Comparison of ENCODE assay signal across 13 cellular contexts in the genomic region with DNA sequence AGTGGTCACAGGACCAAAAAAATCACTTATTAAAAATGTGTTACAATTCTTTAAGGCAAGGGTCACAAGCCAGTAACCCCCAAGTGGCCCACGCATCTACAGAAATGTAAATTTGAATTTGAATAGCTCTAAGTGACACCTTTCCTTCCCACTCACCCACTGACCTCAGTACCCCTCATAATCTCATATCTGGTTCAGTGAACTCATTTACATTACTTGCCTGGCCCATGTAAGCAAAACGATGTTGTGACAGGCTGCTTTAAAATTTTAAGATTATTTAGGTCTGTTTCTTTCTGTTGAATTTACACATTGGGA. TPM values are rescaled to one million over a fixed set of nuclear protein-coding genes. Genes with fewer than 3 reads are reported as not detected.
A peak's percentile ranks its signal among the peaks of the same experiment; 100 is the strongest.
DNase-seq lines count a peak whose midpoint lies in the region; ATAC-seq and TF ChIP-seq lines count a peak whose summit lies in the region.
"Had no signal": no experiment of that assay in that cellular context is flagged by ENCODE, and none has a peak within 500 bp of the region (broad histone marks: within the 10 kb centered on the region; RNA-seq: fewer than 3 reads in every experiment).

No MANE protein-coding gene starts in this region.

- peaks cover 53% of the 10 kb centered on the region for H3K4me1 Mint-ChIP-seq in central memory CD8-positive, alpha-beta T cell

- H3K4me3 Mint-ChIP-seq in central memory CD8-positive, alpha-beta T cell = peak overlapping the region; percentile 76

- no peaks in the 10 kb centered on the region for H3K4me1 ChIP-seq in gastrocnemius medialis
- H3K4me1 ChIP-seq: parathyroid adenoma had no signal

- peaks cover 15% of the 10 kb centered on the region for H3K36me3 Mint-ChIP-seq in central memory CD8-positive, alpha-beta T cell (ENCODE audit: insufficient read depth)

- TF ChIP-seq CTCF in RWPE1 (conservative IDR thresholded peaks at IDR 0.05; ENCODE audit: low read depth) (no peak), gastrocnemius medialis (IDR thresholded peaks at IDR 0.05 in 4 of 5, conservative IDR thresholded peaks at IDR 0.05 in 1 of 5) (no peak)

- POLR2A ChIA-PET in RWPE1 (lab: Yijun Ruan, JAX; ENCODE audit: low non-redundant PET) = no interaction called here

- in situ Hi-C loops in gastrocnemius medialis (cut with MboI; ENCODE audit: low sequenced_read_pairs in 4 of 4) = no loop called here

- no peak overlapping the region for H3K27ac ChIP-seq in RWPE1
- no peak overlapping the region for H3K27ac ChIP-seq in gastrocnemius medialis
- H3K27ac ChIP-seq: parathyroid adenoma had no signal

- DNase-seq in central memory CD8-positive, alpha-beta T cell (ENCODE audit: low spot score in 2 of 2) = no peak
- DNase-seq in KG1 (lab: John Stamatoyannopoulos, UW) (no peak), RWPE1 (ENCODE audit: low spot score) (no peak), gastrocnemius medialis (no peak)
- DNase-seq: amygdala, esophagus squamous epithelium, kidney glomerular epithelial cell, NCI-H2029 had no signal

- H3K27me3 Mint-ChIP-seq in central memory CD8-positive, alpha-beta T cell = no peaks in the 10 kb centered on the region

- H3K27ac Mint-ChIP-seq in central memory CD8-positive, alpha-beta T cell (ENCODE audit: low read depth) = peak overlapping the region; percentile 98

- peak; percentile 48 for ATAC-seq in GM18505 (IDR thresholded peaks at IDR 0.05; ENCODE audit: unreplicated experiment)
- ATAC-seq in GM21360 (IDR thresholded peaks at IDR 0.05; ENCODE audit: unreplicated experiment) = peak; percentile 44
- peak; percentile 66 for ATAC-seq in HG03135 (IDR thresholded peaks at IDR 0.05; ENCODE audit: unreplicated experiment)
- no peak for ATAC-seq in central memory CD8-positive, alpha-beta T cell (replicated peaks; ENCODE audit: extremely low read depth, poor library complexity, severe bottlenecking)
- ATAC-seq in HG02840 (IDR thresholded peaks at IDR 0.05; ENCODE audit: low FRiP score, unreplicated experiment) = no peak
- ATAC-seq in gastrocnemius medialis = no peak

- intact Hi-C loops in gastrocnemius medialis (cut with DNase I; ENCODE audit: low total_unique reads) = no loop called here

- H3K27me3 ChIP-seq in gastrocnemius medialis = no peaks in the 10 kb centered on the region
- H3K27me3 ChIP-seq: esophagus squamous epithelium had no signal

- no peak for TF ChIP-seq POLR2A in GM18505 (IDR thresholded peaks at IDR 0.05; ENCODE audit: borderline replicate concordance, extremely low read depth, insufficient read depth, insufficient read length)
- TF ChIP-seq POLR2A in gastrocnemius medialis (IDR thresholded peaks at IDR 0.05) = no peak

- CTCF ChIA-PET in RWPE1 (lab: Yijun Ruan, JAX) = no interaction called here

- H3K9me3 ChIP-seq in gastrocnemius medialis = no peaks in the 10 kb centered on the region
- H3K9me3 ChIP-seq: esophagus squamous epithelium had no signal

- no peaks in the 10 kb centered on the region for H3K9me3 Mint-ChIP-seq in central memory CD8-positive, alpha-beta T cell

- no peak overlapping the region for H3K4me3 ChIP-seq in gastrocnemius medialis
- H3K4me3 ChIP-seq: esophagus squamous epithelium had no signal

- H3K36me3 ChIP-seq in gastrocnemius medialis = no peaks in the 10 kb centered on the region
- H3K36me3 ChIP-seq: esophagus squamous epithelium had no signal

RNA-seq across cellular contexts. Expression of gene NELL2, which starts 27.4 kb away (rescaled TPM):
- under 1 TPM in 2 of 4 donors, not detected in 2; 0.58 to 0.82 TPM for total RNA-seq in gastrocnemius medialis

Comparison
In these comparisons a context has a peak if more than half of its experiments do, and no peak if none do; other contexts are left out.
1. ATAC-seq: peak in GM18505 (single experiment), GM21360 (single experiment) and HG03135 (single experiment); none in central memory CD8-positive, alpha-beta T cell (single experiment), HG02840 (single experiment) and gastrocnemius medialis (0 of 2).